Comparison of ENCODE assay signal across 34 cellular contexts in the genomic region with DNA sequence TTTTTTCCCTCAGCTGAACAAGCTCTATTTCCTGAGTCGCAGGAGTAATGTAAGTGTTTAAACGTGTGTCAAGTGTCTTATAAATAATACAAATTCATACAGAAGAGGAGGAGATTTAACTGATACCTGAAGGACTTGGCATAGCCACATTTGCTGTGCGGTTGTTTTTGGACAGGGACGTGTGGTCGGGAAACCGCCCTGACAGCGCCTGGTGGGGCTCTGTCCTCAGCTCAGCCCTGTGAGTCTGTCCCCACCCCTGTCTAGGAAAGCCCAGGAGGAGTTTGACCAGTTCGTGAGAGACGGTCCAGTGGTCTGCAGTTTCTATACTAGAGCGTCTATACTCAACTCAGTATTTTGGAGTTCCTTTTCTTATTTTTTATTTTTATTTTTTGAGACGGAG. TPM values are rescaled to one million over a fixed set of nuclear protein-coding genes. Genes with fewer than 3 reads are reported as not detected.
"Had no signal": no experiment of that assay in that cellular context is flagged by ENCODE, and none has a peak within 500 bp of the region (broad histone marks: within the 10 kb centered on the region; RNA-seq: fewer than 3 reads in every experiment).

No MANE protein-coding gene starts in this region.

- H3K4me1 ChIP-seq: ascending aorta had no signal

- H3K4me3 ChIP-seq: ascending aorta, gastroesophageal sphincter, hepatocyte, suprapubic skin, tibial nerve had no signal

- H3K9me3 Mint-ChIP-seq: activated T-helper 2 cell treated with anti-CD3 and anti-CD28 coated beads, Interferon-gamma antibody, Interleukin-2, Interleukin-4, amounts not matched to agents 10 μg/mL and 5 μg/mL and 100 μg/mL, durations not matched to agents 14 hours and 24 hours and 36 hours; neural crest cell; T-helper 2 cell treated with Interferon-gamma antibody and Interleukin-4, amounts not matched to agents 5 μg/mL and 100 μg/mL, for 36 hours had no signal

- DNase-seq: activated CD4-positive, alpha-beta T cell treated with anti-CD3 and anti-CD28 coated beads for 4 hours; activated CD4-positive, alpha-beta T cell treated with anti-CD3 and anti-CD28 coated beads, Interleukin-2, amount 50 U/mL, for 4 hours; activated CD8-positive, alpha-beta memory T cell treated with anti-CD3 and anti-CD28 coated beads, Interleukin-2, amount 50 U/mL, for 4 hours; activated naive CD4-positive, alpha-beta T cell treated with Interleukin-2 at 50 U/mL for 16 hours; activated T-cell treated with anti-CD3 and anti-CD28 coated beads, Interleukin-2, amount 50 U/mL, for 4 hours; brain microvascular endothelial cell; cortex of kidney; effector memory CD8-positive, alpha-beta T cell; immature natural killer cell; kidney; left colon; naive thymus-derived CD8-positive, alpha-beta T cell; nucleus accumbens; spleen; stimulated activated naive CD4-positive, alpha-beta T cell; T-cell had no signal

- H3K27me3 ChIP-seq: brain microvascular endothelial cell had no signal

- H3K36me3 ChIP-seq: ascending aorta, brain microvascular endothelial cell, gastroesophageal sphincter, spleen, suprapubic skin, tibial nerve had no signal

- H3K27ac Mint-ChIP-seq: activated naive CD8-positive, alpha-beta T cell; effector memory CD8-positive, alpha-beta T cell; immature natural killer cell; naive thymus-derived CD8-positive, alpha-beta T cell; T-helper 2 cell treated with Interferon-gamma antibody and Interleukin-4, amounts not matched to agents 5 μg/mL and 100 μg/mL, for 36 hours had no signal

- ATAC-seq: activated T-cell treated with anti-CD3 and anti-CD28 coated beads, Interleukin-2, amount 50 U/mL, for 4 hours; effector memory CD8-positive, alpha-beta T cell; naive thymus-derived CD8-positive, alpha-beta T cell; T-cell had no signal

- H3K27ac ChIP-seq: ascending aorta, brain microvascular endothelial cell, gastroesophageal sphincter, hepatocyte, spleen, suprapubic skin, tibial nerve had no signal

- H3K9me3 ChIP-seq: suprapubic skin had no signal

- H3K4me3 Mint-ChIP-seq: activated naive CD8-positive, alpha-beta T cell; activated T-cell treated with anti-CD3 and anti-CD28 coated beads, Interleukin-2, amount 50 U/mL, for 4 hours; effector memory CD8-positive, alpha-beta T cell; neural crest cell; T-cell; T-helper 2 cell treated with Interferon-gamma antibody and Interleukin-4, amounts not matched to agents 5 μg/mL and 100 μg/mL, for 36 hours had no signal

RNA-seq across cellular contexts. Expression of a gene that starts 16.7 kb away (rescaled TPM):
- total RNA-seq: activated CD8-positive, alpha-beta memory T cell treated with anti-CD3 and anti-CD28 coated beads for 36 hours; activated T-helper 2 cell treated with anti-CD3 and anti-CD28 coated beads, Interferon-gamma antibody, Interleukin-2, Interleukin-4, amounts not matched to agents 10 μg/mL and 5 μg/mL and 100 μg/mL, durations not matched to agents 14 hours and 24 hours and 36 hours; ascending aorta; cardiac septum; endothelial cell of umbilical vein; fibroblast of lung; fibroblast of villous mesenchyme; gastroesophageal sphincter; naive thymus-derived CD8-positive, alpha-beta T cell; pulmonary artery endothelial cell; right cardiac atrium; spleen; suprapubic skin; tibial nerve; ureter had no signal

RNA-seq across cellular contexts. Expression of a gene that starts 26.7 kb away (rescaled TPM):
- total RNA-seq: activated CD8-positive, alpha-beta memory T cell treated with anti-CD3 and anti-CD28 coated beads for 36 hours; activated T-cell treated with anti-CD3 and anti-CD28 coated beads, Interleukin-2, amount 50 U/mL, for 4 hours; activated T-helper 2 cell treated with anti-CD3 and anti-CD28 coated beads, Interferon-gamma antibody, Interleukin-2, Interleukin-4, amounts not matched to agents 10 μg/mL and 5 μg/mL and 100 μg/mL, durations not matched to agents 14 hours and 24 hours and 36 hours; ascending aorta; endothelial cell of umbilical vein; fibroblast of lung; fibroblast of villous mesenchyme; gastroesophageal sphincter; kidney; left colon; lower leg skin; naive thymus-derived CD8-positive, alpha-beta T cell; pulmonary artery endothelial cell; right cardiac atrium; spleen; suprapubic skin; tibial nerve; ureter had no signal
